Comparison of ENCODE assay signal across 11 cellular contexts in genomic region chr10:124222298-124223000, GRCh38.
A peak's percentile ranks its signal among the peaks of the same experiment; 100 is the strongest.
DNase-seq lines count a peak whose midpoint lies in the region; ATAC-seq lines count a peak whose summit lies in the region.
"Had no signal": no experiment of that assay in that cellular context is flagged by ENCODE, and none has a peak within 500 bp of the region (broad histone marks: within the 10 kb centered on the region; RNA-seq: fewer than 3 reads in every experiment).

No MANE protein-coding gene starts in this region.

- intact Hi-C loops in sciatic nerve (cut with DNase I) = no loop called here

- in situ Hi-C loops in KBM-7 (cut with MboI; ENCODE audit: low pct_unique_long_range_greater_than_20kb, low sequenced_read_pairs) = no loop called here

- peak; percentile 30 for ATAC-seq in GM19395 (IDR thresholded peaks at IDR 0.05; ENCODE audit: unreplicated experiment)
- peak; percentile 4 for ATAC-seq in HG02981 (IDR thresholded peaks at IDR 0.05; ENCODE audit: unreplicated experiment)
- ATAC-seq in sciatic nerve = peak; percentile 29
- ATAC-seq in GM21390 (IDR thresholded peaks at IDR 0.05; ENCODE audit: unreplicated experiment) = no peak
- ATAC-seq: activated CD4-positive, CD25-positive, alpha-beta regulatory T cell treated with anti-CD3 and anti-CD28 coated beads, Interleukin-2, amount 50 U/mL, for 24 hours had no signal

- DNase-seq in brain pericyte (ENCODE audit: low read depth, low spot score) (peak; percentile 74), sciatic nerve (ENCODE audit: low spot score) (peak; percentile 56), GF-D8 (lab: John Stamatoyannopoulos, UW) (no peak), KBM-7 (no peak)
- DNase-seq: activated naive CD4-positive, alpha-beta T cell; NCI-H2171; SIG-M5 had no signal

Comparison
In these comparisons a context has a peak if more than half of its experiments do, and no peak if none do; other contexts are left out.
1. DNase-seq: peak in brain pericyte (single experiment) and sciatic nerve (single experiment); none in GF-D8 (single experiment) and KBM-7 (single experiment).